ENCODE assay signal across 34 cellular contexts in the genomic region with DNA sequence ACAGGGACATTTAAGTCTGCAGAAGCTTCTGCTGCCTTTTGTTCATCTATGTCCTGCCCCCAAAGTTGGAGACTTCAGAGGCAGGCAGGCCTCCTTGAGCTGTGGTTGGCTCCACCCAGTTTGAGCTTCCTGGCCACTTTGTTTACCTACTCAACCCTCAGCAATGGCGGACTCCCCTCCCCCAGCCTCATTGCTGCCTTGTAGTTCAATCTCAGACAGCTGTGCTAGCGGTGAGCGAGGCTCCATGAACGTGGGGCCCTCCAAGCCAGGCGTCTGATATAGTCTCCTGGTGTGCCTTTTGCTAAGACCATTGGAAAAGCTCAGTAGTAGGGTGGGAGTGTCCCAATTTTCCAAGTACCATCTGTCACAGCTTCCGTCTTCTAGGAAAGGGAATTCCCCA.
"Had no signal": no experiment of that assay in that cellular context is flagged by ENCODE, and none has a peak within 500 bp of the region (broad histone marks: within the 10 kb centered on the region; RNA-seq: fewer than 3 reads in every experiment).

No MANE protein-coding gene starts in this region.

- H3K36me3 ChIP-seq: MG63 had no signal

- H3K27ac ChIP-seq: KMS-11 had no signal

- H3K9ac ChIP-seq: KMS-11 had no signal

- H3K9me3 ChIP-seq: MG63 had no signal

- DNase-seq: Karpas-422, Kasumi-1, MG63, MM.1S, MV-4-11, NCI-H1048, NCI-H1092, NCI-H1092 treated with DMSO at 0.1 percent for 48 hours, NCI-H1105, NCI-H1105 treated with DMSO at 0.1 percent for 48 hours, NCI-H1417, NCI-H1417 treated with DMSO at 0.1 percent for 48 hours, NCI-H1436, NCI-H1436 treated with DMSO at 0.1 percent for 48 hours, NCI-H146, NCI-H1694, NCI-H1694 treated with DMSO at 0.1 percent for 48 hours, NCI-H187, NCI-H187 treated with DMSO at 0.1 percent for 48 hours, NCI-H1930, NCI-H2029, NCI-H2029 treated with DMSO at 0.1 percent for 48 hours, NCI-H2081, NCI-H2081 treated with DMSO at 0.1 percent for 48 hours, NCI-H2107, NCI-H2171, NCI-H2171 treated with DMSO at 0.1 percent for 48 hours, NCI-H2227 treated with DMSO at 0.1 percent for 48 hours, NCI-H226, NCI-H345, NCI-H446, NCI-H446 treated with DMSO at 0.1 percent for 48 hours, NCI-H510A had no signal

- H3K4me3 ChIP-seq: MG63 had no signal
